In the genomic region with DNA sequence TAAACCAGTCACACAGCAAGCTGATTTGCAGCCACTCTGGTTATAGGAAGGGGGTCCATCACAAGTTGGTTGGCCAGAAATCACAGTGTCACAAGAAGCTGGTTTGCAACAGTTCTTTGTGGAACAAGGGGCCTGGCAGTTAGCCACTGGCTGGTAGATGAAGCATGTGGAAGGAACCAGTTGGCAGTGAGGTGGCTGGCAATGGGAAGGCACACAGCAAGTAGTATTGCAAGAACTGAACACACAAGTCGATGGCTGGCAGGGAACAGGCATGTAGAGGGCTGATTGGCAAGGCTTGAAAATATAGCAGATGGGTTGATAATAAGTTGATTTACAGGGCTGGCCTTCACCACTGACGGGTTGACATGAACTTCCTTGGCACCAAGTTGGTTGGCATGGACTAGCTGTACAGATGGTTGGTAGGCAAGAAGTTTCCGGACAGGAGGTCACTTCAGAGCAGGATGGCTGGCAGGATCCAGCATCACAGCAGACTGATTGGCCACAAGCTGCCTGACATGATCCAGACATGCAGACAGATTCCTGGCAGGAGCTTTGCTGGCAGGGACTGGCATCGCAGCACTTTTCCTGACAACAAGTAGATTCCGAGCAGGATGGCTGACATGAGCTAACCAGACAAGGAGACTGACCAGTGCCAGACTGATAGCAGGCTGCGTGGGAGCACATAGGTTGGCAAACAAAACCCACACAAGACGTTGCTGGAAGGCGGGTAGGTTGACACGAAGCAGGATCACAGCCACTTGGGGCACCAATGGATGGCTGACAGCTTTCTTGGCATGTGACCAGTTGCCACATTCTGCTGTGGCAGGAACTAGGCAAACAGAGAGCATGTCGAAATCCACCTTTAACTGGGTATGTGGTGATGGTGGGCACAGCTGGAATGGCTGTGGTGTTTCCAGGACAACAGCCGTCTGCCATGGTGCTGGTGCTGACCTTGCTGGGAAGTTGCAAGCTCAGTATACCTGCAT, we compare ENCODE assay signal across 2 cellular contexts.
TF ChIP-seq lines count a peak whose summit lies in the region.

A gene with protein sequence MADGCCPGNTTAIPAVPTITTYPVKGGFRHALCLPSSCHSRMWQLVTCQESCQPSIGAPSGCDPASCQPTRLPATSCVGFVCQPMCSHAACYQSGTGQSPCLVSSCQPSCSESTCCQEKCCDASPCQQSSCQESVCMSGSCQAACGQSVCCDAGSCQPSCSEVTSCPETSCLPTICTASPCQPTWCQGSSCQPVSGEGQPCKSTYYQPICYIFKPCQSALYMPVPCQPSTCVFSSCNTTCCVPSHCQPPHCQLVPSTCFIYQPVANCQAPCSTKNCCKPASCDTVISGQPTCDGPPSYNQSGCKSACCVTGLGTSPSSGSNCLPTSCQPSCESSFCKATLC (minus strand): TSS at position 936 of the 986 bp plus-strand sequence. CDS start 0 bp downstream, at position 936.

TF ChIP-seq in IMR-90, 13 proteins besides CTCF, POLR2A, EP300 and RAD21:
- TF ChIP-seq CHD1 (IDR thresholded peaks at IDR 0.05; ENCODE audit: low read depth, low read length) (no peak), FOS (IDR thresholded peaks at IDR 0.05; ENCODE audit: low read depth, low read length) (no peak), SMC3 (IDR thresholded peaks at IDR 0.05; ENCODE audit: low read depth, low read length) (no peak), CEBPB (IDR thresholded peaks at IDR 0.05; ENCODE audit: low read depth, low read length) (no peak)
- TF ChIP-seq, protein P1, sequence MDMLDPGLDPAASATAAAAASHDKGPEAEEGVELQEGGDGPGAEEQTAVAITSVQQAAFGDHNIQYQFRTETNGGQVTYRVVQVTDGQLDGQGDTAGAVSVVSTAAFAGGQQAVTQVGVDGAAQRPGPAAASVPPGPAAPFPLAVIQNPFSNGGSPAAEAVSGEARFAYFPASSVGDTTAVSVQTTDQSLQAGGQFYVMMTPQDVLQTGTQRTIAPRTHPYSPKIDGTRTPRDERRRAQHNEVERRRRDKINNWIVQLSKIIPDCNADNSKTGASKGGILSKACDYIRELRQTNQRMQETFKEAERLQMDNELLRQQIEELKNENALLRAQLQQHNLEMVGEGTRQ (IDR thresholded peaks at IDR 0.05; ENCODE audit: low read depth, low read length), result no peak
- TF ChIP-seq, protein P2, sequence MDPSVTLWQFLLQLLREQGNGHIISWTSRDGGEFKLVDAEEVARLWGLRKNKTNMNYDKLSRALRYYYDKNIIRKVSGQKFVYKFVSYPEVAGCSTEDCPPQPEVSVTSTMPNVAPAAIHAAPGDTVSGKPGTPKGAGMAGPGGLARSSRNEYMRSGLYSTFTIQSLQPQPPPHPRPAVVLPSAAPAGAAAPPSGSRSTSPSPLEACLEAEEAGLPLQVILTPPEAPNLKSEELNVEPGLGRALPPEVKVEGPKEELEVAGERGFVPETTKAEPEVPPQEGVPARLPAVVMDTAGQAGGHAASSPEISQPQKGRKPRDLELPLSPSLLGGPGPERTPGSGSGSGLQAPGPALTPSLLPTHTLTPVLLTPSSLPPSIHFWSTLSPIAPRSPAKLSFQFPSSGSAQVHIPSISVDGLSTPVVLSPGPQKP (IDR thresholded peaks at IDR 0.05; ENCODE audit: borderline replicate concordance, low read depth, low read length), result no peak

TF ChIP-seq in HepG2, 621 proteins besides CTCF, POLR2A, EP300 and RAD21:
- no peak for TF ChIP-seq MIER3 (CRISPR knock-in tag; IDR thresholded peaks at IDR 0.05; ENCODE audit: borderline replicate concordance)
- TF ChIP-seq ZNF879 (CRISPR knock-in tag; IDR thresholded peaks at IDR 0.05), result no peak
- no peak for TF ChIP-seq ZNF274 (CRISPR knock-in tag; IDR thresholded peaks at IDR 0.05)
- TF ChIP-seq, protein P3, sequence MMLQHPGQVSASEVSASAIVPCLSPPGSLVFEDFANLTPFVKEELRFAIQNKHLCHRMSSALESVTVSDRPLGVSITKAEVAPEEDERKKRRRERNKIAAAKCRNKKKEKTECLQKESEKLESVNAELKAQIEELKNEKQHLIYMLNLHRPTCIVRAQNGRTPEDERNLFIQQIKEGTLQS (CRISPR knock-in tag; IDR thresholded peaks at IDR 0.05), result no peak
- TF ChIP-seq ZSCAN25 (CRISPR knock-in tag; IDR thresholded peaks at IDR 0.05), result no peak
- TF ChIP-seq MEF2D (CRISPR knock-in tag; IDR thresholded peaks at IDR 0.05), result no peak
- TF ChIP-seq ZC3H13 (CRISPR knock-in tag; IDR thresholded peaks at IDR 0.05), result no peak
- TF ChIP-seq CC2D1A (CRISPR knock-in tag; IDR thresholded peaks at IDR 0.05), result no peak
- TF ChIP-seq, protein P4, sequence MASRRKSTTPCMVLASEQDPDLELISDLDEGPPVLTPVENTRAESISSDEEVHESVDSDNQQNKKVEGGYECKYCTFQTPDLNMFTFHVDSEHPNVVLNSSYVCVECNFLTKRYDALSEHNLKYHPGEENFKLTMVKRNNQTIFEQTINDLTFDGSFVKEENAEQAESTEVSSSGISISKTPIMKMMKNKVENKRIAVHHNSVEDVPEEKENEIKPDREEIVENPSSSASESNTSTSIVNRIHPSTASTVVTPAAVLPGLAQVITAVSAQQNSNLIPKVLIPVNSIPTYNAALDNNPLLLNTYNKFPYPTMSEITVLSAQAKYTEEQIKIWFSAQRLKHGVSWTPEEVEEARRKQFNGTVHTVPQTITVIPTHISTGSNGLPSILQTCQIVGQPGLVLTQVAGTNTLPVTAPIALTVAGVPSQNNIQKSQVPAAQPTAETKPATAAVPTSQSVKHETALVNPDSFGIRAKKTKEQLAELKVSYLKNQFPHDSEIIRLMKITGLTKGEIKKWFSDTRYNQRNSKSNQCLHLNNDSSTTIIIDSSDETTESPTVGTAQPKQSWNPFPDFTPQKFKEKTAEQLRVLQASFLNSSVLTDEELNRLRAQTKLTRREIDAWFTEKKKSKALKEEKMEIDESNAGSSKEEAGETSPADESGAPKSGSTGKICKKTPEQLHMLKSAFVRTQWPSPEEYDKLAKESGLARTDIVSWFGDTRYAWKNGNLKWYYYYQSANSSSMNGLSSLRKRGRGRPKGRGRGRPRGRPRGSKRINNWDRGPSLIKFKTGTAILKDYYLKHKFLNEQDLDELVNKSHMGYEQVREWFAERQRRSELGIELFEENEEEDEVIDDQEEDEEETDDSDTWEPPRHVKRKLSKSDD (CRISPR knock-in tag; IDR thresholded peaks at IDR 0.05; ENCODE audit: low read depth), result no peak
